20 cellular contexts compared by ENCODE assay signal in genomic region chr4:155911905-155912304, GRCh38. TPM values are rescaled to one million over a fixed set of nuclear protein-coding genes. Genes with fewer than 3 reads are reported as not detected.
A peak's percentile ranks its signal among the peaks of the same experiment; 100 is the strongest.
DNase-seq lines count a peak whose midpoint lies in the region; ATAC-seq, FAIRE-seq and TF ChIP-seq lines count a peak whose summit lies in the region.
"Had no signal": no experiment of that assay in that cellular context is flagged by ENCODE, and none has a peak within 500 bp of the region (broad histone marks: within the 10 kb centered on the region; RNA-seq: fewer than 3 reads in every experiment).

No MANE protein-coding gene starts in this region.

- TF ChIP-seq POLR2A in GM12891 (IDR thresholded peaks at IDR 0.05; ENCODE audit: low read depth, low read length) = no peak

- TF ChIP-seq CTCF in fibroblast of pulmonary artery (IDR thresholded peaks at IDR 0.05; ENCODE audit: low read length, missing control alignments) = no peak

- ATAC-seq in activated CD4-positive, alpha-beta T cell treated with anti-CD3 and anti-CD28 coated beads for 36 hours = peak; percentile 26
- peak; percentile 60 for ATAC-seq in activated naive CD8-positive, alpha-beta T cell treated with anti-CD3 and anti-CD28 coated beads, Interleukin-2, amount 10 ng/mL, durations not matched to agents 7 days and 5 days (ENCODE audit: low read depth)
- ATAC-seq in left colon = no peak

- no peak for FAIRE-seq in GM12891 (lab: Jason Lieb, UNC)
- FAIRE-seq: A204.1, H54 had no signal

- POLR2A ChIA-PET in activated CD4-positive, alpha-beta T cell treated with anti-CD3 and anti-CD28 coated beads for 36 hours (lab: Charles Lee) = no interaction called here
- POLR2A ChIA-PET in activated naive CD8-positive, alpha-beta T cell treated with anti-CD3 and anti-CD28 coated beads, Interleukin-2, amount 10 ng/mL, durations not matched to agents 7 days and 5 days (lab: Charles Lee) = no interaction called here

- intact Hi-C loops in activated CD4-positive, alpha-beta T cell treated with anti-CD3 and anti-CD28 coated beads for 36 hours (cut with DNase I, micrococcal nuclease) = no loop called here
- intact Hi-C loops in activated CD4-positive, alpha-beta T cell treated with anti-CD3 and anti-CD28 coated beads, Interleukin-2, amount 10 ng/mL, durations not matched to agents 24 days and 14 days (cut with micrococcal nuclease) = no loop called here
- intact Hi-C loops in left colon (cut with DNase I, micrococcal nuclease) = no loop called here

- DNase-seq in activated CD4-positive, alpha-beta T cell treated with anti-CD3 and anti-CD28 coated beads for 36 hours = no peak
- no peak for DNase-seq in activated CD4-positive, alpha-beta T cell treated with anti-CD3 and anti-CD28 coated beads, Interleukin-2, amount 10 ng/mL, durations not matched to agents 24 days and 14 days
- DNase-seq in M059J (ENCODE audit: low read depth) = peak; percentile 4
- no peak for DNase-seq in activated naive CD8-positive, alpha-beta T cell treated with anti-CD3 and anti-CD28 coated beads, Interleukin-2, amount 10 ng/mL, durations not matched to agents 7 days and 5 days
- DNase-seq in fibroblast of pulmonary artery (ENCODE audit: low read depth) = peak; percentile 9
- no peak for DNase-seq in midbrain (lab: John Stamatoyannopoulos, UW)
- no peak for DNase-seq in left colon
- DNase-seq in GM12891 (ENCODE audit: insufficient read length, low spot score) = no peak
- DNase-seq: EL, GF-D8, KBM-7, NCI-H1092, NCI-H1436, NCI-H2029, NCI-H2227 treated with DMSO at 0.1 percent for 48 hours, NCI-H510A treated with DMSO at 0.1 percent for 48 hours, NCI-H748 treated with DMSO at 0.1 percent for 48 hours, Peyer's patch had no signal

- no peaks in the 10 kb centered on the region for H3K4me1 Mint-ChIP-seq in activated CD4-positive, alpha-beta T cell treated with anti-CD3 and anti-CD28 coated beads for 36 hours
- H3K4me1 Mint-ChIP-seq in activated CD4-positive, alpha-beta T cell treated with anti-CD3 and anti-CD28 coated beads, Interleukin-2, amount 10 ng/mL, durations not matched to agents 24 days and 14 days = peaks cover 10% of the 10 kb centered on the region
- H3K4me1 Mint-ChIP-seq in activated naive CD8-positive, alpha-beta T cell treated with anti-CD3 and anti-CD28 coated beads, Interleukin-2, amount 10 ng/mL, durations not matched to agents 7 days and 5 days = peaks cover 16% of the 10 kb centered on the region

- no peak overlapping the region for H3K27ac Mint-ChIP-seq in activated CD4-positive, alpha-beta T cell treated with anti-CD3 and anti-CD28 coated beads for 36 hours
- H3K27ac Mint-ChIP-seq in activated CD4-positive, alpha-beta T cell treated with anti-CD3 and anti-CD28 coated beads, Interleukin-2, amount 10 ng/mL, durations not matched to agents 24 days and 14 days = no peak overlapping the region
- no peak overlapping the region for H3K27ac Mint-ChIP-seq in activated naive CD8-positive, alpha-beta T cell treated with anti-CD3 and anti-CD28 coated beads, Interleukin-2, amount 10 ng/mL, durations not matched to agents 7 days and 5 days

- CTCF ChIA-PET in activated CD4-positive, alpha-beta T cell treated with anti-CD3 and anti-CD28 coated beads for 36 hours (lab: Charles Lee) = no interaction called here

- H3K4me3 ChIP-seq in fibroblast of pulmonary artery (replicated peaks; ENCODE audit: low read depth, low read length) = no peak overlapping the region
- H3K4me3 ChIP-seq: Peyer's patch had no signal

- no peak overlapping the region for H3K4me3 Mint-ChIP-seq in activated CD4-positive, alpha-beta T cell treated with anti-CD3 and anti-CD28 coated beads for 36 hours
- no peak overlapping the region for H3K4me3 Mint-ChIP-seq in activated CD4-positive, alpha-beta T cell treated with anti-CD3 and anti-CD28 coated beads, Interleukin-2, amount 10 ng/mL, durations not matched to agents 24 days and 14 days
- no peak overlapping the region for H3K4me3 Mint-ChIP-seq in activated naive CD8-positive, alpha-beta T cell treated with anti-CD3 and anti-CD28 coated beads, Interleukin-2, amount 10 ng/mL, durations not matched to agents 7 days and 5 days

- H3K27me3 Mint-ChIP-seq in activated CD4-positive, alpha-beta T cell treated with anti-CD3 and anti-CD28 coated beads for 36 hours = peaks cover 13% of the 10 kb centered on the region
- H3K27me3 Mint-ChIP-seq in activated CD4-positive, alpha-beta T cell treated with anti-CD3 and anti-CD28 coated beads, Interleukin-2, amount 10 ng/mL, durations not matched to agents 24 days and 14 days = peaks cover 1% of the 10 kb centered on the region
- H3K27me3 Mint-ChIP-seq in activated naive CD8-positive, alpha-beta T cell treated with anti-CD3 and anti-CD28 coated beads, Interleukin-2, amount 10 ng/mL, durations not matched to agents 7 days and 5 days = peaks cover 1% of the 10 kb centered on the region

- H3K9me3 Mint-ChIP-seq in activated CD4-positive, alpha-beta T cell treated with anti-CD3 and anti-CD28 coated beads for 36 hours (ENCODE audit: low read depth) = no peaks in the 10 kb centered on the region
- no peaks in the 10 kb centered on the region for H3K9me3 Mint-ChIP-seq in activated CD4-positive, alpha-beta T cell treated with anti-CD3 and anti-CD28 coated beads, Interleukin-2, amount 10 ng/mL, durations not matched to agents 24 days and 14 days
- H3K9me3 Mint-ChIP-seq in activated naive CD8-positive, alpha-beta T cell treated with anti-CD3 and anti-CD28 coated beads, Interleukin-2, amount 10 ng/mL, durations not matched to agents 7 days and 5 days = no peaks in the 10 kb centered on the region

- no peaks in the 10 kb centered on the region for H3K36me3 Mint-ChIP-seq in activated CD4-positive, alpha-beta T cell treated with anti-CD3 and anti-CD28 coated beads for 36 hours (ENCODE audit: low read depth)
- no peaks in the 10 kb centered on the region for H3K36me3 Mint-ChIP-seq in activated CD4-positive, alpha-beta T cell treated with anti-CD3 and anti-CD28 coated beads, Interleukin-2, amount 10 ng/mL, durations not matched to agents 24 days and 14 days (ENCODE audit: low read depth)
- peaks cover 4% of the 10 kb centered on the region for H3K36me3 Mint-ChIP-seq in activated naive CD8-positive, alpha-beta T cell treated with anti-CD3 and anti-CD28 coated beads, Interleukin-2, amount 10 ng/mL, durations not matched to agents 7 days and 5 days

TF ChIP-seq in GM12891, 5 proteins besides CTCF, POLR2A, EP300 and RAD21:
- TF ChIP-seq SPI1 (IDR thresholded peaks at IDR 0.05; ENCODE audit: low read depth, low read length) (no peak), PAX5 (IDR thresholded peaks at IDR 0.05; ENCODE audit: insufficient read depth, low read length, severe bottlenecking) (no peak), TAF1 (IDR thresholded peaks at IDR 0.05; ENCODE audit: low read depth, low read length) (no peak), POU2F2 (IDR thresholded peaks at IDR 0.05; ENCODE audit: low read depth, low read length) (no peak), POLR2AphosphoS5 (IDR thresholded peaks at IDR 0.05; ENCODE audit: low read depth, low read length) (no peak)

RNA-seq across cellular contexts. Expression of gene TDO2, which starts 8.4 kb away (rescaled TPM):
- not detected for total RNA-seq in activated CD4-positive, alpha-beta T cell treated with anti-CD3 and anti-CD28 coated beads for 36 hours
- not detected in 2 replicates for total RNA-seq in activated CD4-positive, alpha-beta T cell treated with anti-CD3 and anti-CD28 coated beads, Interleukin-2, amount 10 ng/mL, durations not matched to agents 24 days and 14 days
- 5.7 and 6.5 TPM in 2 replicates for total RNA-seq in M059J (2014; rRNA removed; shearing (Covaris generic))
- total RNA-seq in activated naive CD8-positive, alpha-beta T cell treated with anti-CD3 and anti-CD28 coated beads, Interleukin-2, amount 10 ng/mL, durations not matched to agents 7 days and 5 days = not detected
- under 1 TPM in 1 of 2 donors, not detected in 1; 0.67 TPM for total RNA-seq in left colon
- polyA plus RNA-seq in GM12891 (2012; ENCODE audit: low read depth, missing spikeins) = 0.05 TPM

RNA-seq across cellular contexts. Expression of gene CTSO, which starts 41.8 kb away (rescaled TPM):
- 1 to 10 TPM; 2.6 to 3.0 TPM for total RNA-seq in activated CD4-positive, alpha-beta T cell treated with anti-CD3 and anti-CD28 coated beads for 36 hours
- total RNA-seq in activated CD4-positive, alpha-beta T cell treated with anti-CD3 and anti-CD28 coated beads, Interleukin-2, amount 10 ng/mL, durations not matched to agents 24 days and 14 days = 0.93 and 1.1 TPM in 2 replicates
- 16.1 and 18.0 TPM in 2 replicates for total RNA-seq in M059J (2014; rRNA removed; shearing (Covaris generic))
- 1 to 10 TPM; 7.6 to 8.3 TPM for total RNA-seq in activated naive CD8-positive, alpha-beta T cell treated with anti-CD3 and anti-CD28 coated beads, Interleukin-2, amount 10 ng/mL, durations not matched to agents 7 days and 5 days
- 10 to 100 TPM; 11.4 to 16.7 TPM for total RNA-seq in left colon
- 5.3 TPM for polyA plus RNA-seq in GM12891 (2012; ENCODE audit: low read depth, missing spikeins)

RNA-seq across cellular contexts. Expression of gene ASIC5, which starts 45.8 kb away (rescaled TPM):
- total RNA-seq in activated CD4-positive, alpha-beta T cell treated with anti-CD3 and anti-CD28 coated beads for 36 hours = not detected
- total RNA-seq in activated CD4-positive, alpha-beta T cell treated with anti-CD3 and anti-CD28 coated beads, Interleukin-2, amount 10 ng/mL, durations not matched to agents 24 days and 14 days = not detected in 2 replicates
- total RNA-seq in M059J (2014; rRNA removed; shearing (Covaris generic)) = not detected in 2 replicates
- total RNA-seq in activated naive CD8-positive, alpha-beta T cell treated with anti-CD3 and anti-CD28 coated beads, Interleukin-2, amount 10 ng/mL, durations not matched to agents 7 days and 5 days = not detected
- total RNA-seq in left colon = not detected
- not detected for polyA plus RNA-seq in GM12891 (2012; ENCODE audit: low read depth, missing spikeins)
- total RNA-seq: Peyer's patch had no signal

Comparison
In these comparisons a context has a peak if more than half of its experiments do, and no peak if none do; other contexts are left out.
1. DNase-seq: peak in M059J (single experiment) and fibroblast of pulmonary artery (single experiment); none in activated CD4-positive, alpha-beta T cell treated with anti-CD3 and anti-CD28 coated beads for 36 hours (single experiment), activated CD4-positive, alpha-beta T cell treated with anti-CD3 and anti-CD28 coated beads, Interleukin-2, amount 10 ng/mL, durations not matched to agents 24 days and 14 days (single experiment), activated naive CD8-positive, alpha-beta T cell treated with anti-CD3 and anti-CD28 coated beads, Interleukin-2, amount 10 ng/mL, durations not matched to agents 7 days and 5 days (single experiment), midbrain (single experiment), left colon (0 of 2) and GM12891 (single experiment).